Comparison of ENCODE assay signal across 16 cellular contexts in genomic region chr1:232872738-232873137, GRCh38.
A peak's percentile ranks its signal among the peaks of the same experiment; 100 is the strongest.
DNase-seq lines count a peak whose midpoint lies in the region; FAIRE-seq and TF ChIP-seq lines count a peak whose summit lies in the region.
"Had no signal": no experiment of that assay in that cellular context is flagged by ENCODE, and none has a peak within 500 bp of the region (broad histone marks: within the 10 kb centered on the region; RNA-seq: fewer than 3 reads in every experiment).

No MANE protein-coding gene starts in this region.

- 80% methylated on average over 4 of the region's 4 CpGs for WGBS in esophagus muscularis mucosa
- WGBS in smooth muscle cell (ENCODE audit: low lambda C conversion rate) = 7% methylated on average over 4 of the region's 4 CpGs
- WGBS in small intestine, 3 donors = 82 to 95% (median 93%) methylated on average over 4 of the region's 4 CpGs
- 59% methylated on average over 4 of the region's 4 CpGs for WGBS in suprapubic skin

- no peaks in the 10 kb centered on the region for H3K9me2 ChIP-seq in Karpas-422 (replicated peaks; ENCODE audit: insufficient read depth, low read length)

- intact Hi-C loops in esophagus muscularis mucosa (cut with DNase I) = no loop called here

- H3K9me1 ChIP-seq in keratinocyte (ENCODE audit: control insufficient read depth, extremely low read depth, insufficient read depth, low read length) = no peaks in the 10 kb centered on the region

- H3K36me3 ChIP-seq in Karpas-422 (ENCODE audit: insufficient read depth, low read length) (no peaks in the 10 kb centered on the region), esophagus muscularis mucosa (no peaks in the 10 kb centered on the region), keratinocyte (ENCODE audit: control insufficient read depth in 2 of 2, extremely low read depth in 1 of 2, insufficient read depth in 2 of 2, low read length in 2 of 2) (no peaks in the 10 kb centered on the region), smooth muscle cell (ENCODE audit: low read depth) (no peaks in the 10 kb centered on the region), small intestine (ENCODE audit: control insufficient read depth in 2 of 2, insufficient read depth in 2 of 2, low read length in 2 of 2) (no peaks in the 10 kb centered on the region), suprapubic skin (no peaks in the 10 kb centered on the region)
- H3K36me3 ChIP-seq: BLaER1, HAP-1 had no signal

- dilution Hi-C loops in keratinocyte (cut with MboI; ENCODE audit: extremely low pct_ligation_motif_present, low sequenced_read_pairs) = no loop called here

- TF ChIP-seq CTCF in esophagus muscularis mucosa (IDR thresholded peaks at IDR 0.05) (no peak), keratinocyte (optimal IDR thresholded peaks at IDR 0.05 in 1 of 3, IDR thresholded peaks at IDR 0.05 in 1 of 3, conservative IDR thresholded peaks at IDR 0.05 in 1 of 3; ENCODE audit: extremely low read depth in 1 of 3, insufficient read depth in 2 of 3, low read length in 3 of 3) (no peak), smooth muscle cell (IDR thresholded peaks at IDR 0.05; ENCODE audit: borderline replicate concordance, insufficient read depth, poor library complexity, severe bottlenecking) (no peak), suprapubic skin (IDR thresholded peaks at IDR 0.05) (no peak)

- TF ChIP-seq EP300 in esophagus muscularis mucosa (IDR thresholded peaks at IDR 0.05) (no peak), suprapubic skin (IDR thresholded peaks at IDR 0.05) (no peak)

- peaks cover 21% of the 10 kb centered on the region for H3K4me1 ChIP-seq in Karpas-422 (ENCODE audit: low read length)
- H3K4me1 ChIP-seq in esophagus muscularis mucosa = no peaks in the 10 kb centered on the region
- peaks cover 31% of the 10 kb centered on the region for H3K4me1 ChIP-seq in keratinocyte (ENCODE audit: control insufficient read depth, extremely low read depth, insufficient read depth, low read length)
- peaks cover 6% of the 10 kb centered on the region for H3K4me1 ChIP-seq in smooth muscle cell (ENCODE audit: low read depth)
- H3K4me1 ChIP-seq in small intestine (ENCODE audit: control insufficient read depth in 2 of 2, insufficient read depth in 1 of 2, low read depth in 1 of 2, low read length in 1 of 2) = no peaks in the 10 kb centered on the region
- peaks cover 17% of the 10 kb centered on the region for H3K4me1 ChIP-seq in suprapubic skin
- H3K4me1 ChIP-seq: HAP-1 had no signal

- H3K4me2 ChIP-seq in Karpas-422 (ENCODE audit: low read depth, low read length, poor library complexity, severe bottlenecking) = peak overlapping the region; percentile 34
- no peak overlapping the region for H3K4me2 ChIP-seq in keratinocyte (ENCODE audit: control insufficient read depth, extremely low read depth, insufficient read depth, low read depth, low read length)
- H3K4me2 ChIP-seq in smooth muscle cell = peak overlapping the region; percentile 45
- H3K4me2 ChIP-seq: BLaER1 had no signal

- H3K9me3 ChIP-seq in Karpas-422 (ENCODE audit: low read length) (no peaks in the 10 kb centered on the region), esophagus muscularis mucosa (no peaks in the 10 kb centered on the region), keratinocyte (ENCODE audit: control insufficient read depth, low read depth, low read length) (no peaks in the 10 kb centered on the region), smooth muscle cell (replicated peaks; ENCODE audit: low read depth) (no peaks in the 10 kb centered on the region), small intestine (ENCODE audit: control insufficient read depth, low read depth) (no peaks in the 10 kb centered on the region), suprapubic skin (no peaks in the 10 kb centered on the region)
- H3K9me3 ChIP-seq: HAP-1 had no signal

- H3K4me3 ChIP-seq in Karpas-422 (ENCODE audit: low read length) (no peak overlapping the region), esophagus muscularis mucosa (no peak overlapping the region), keratinocyte (ENCODE audit: control insufficient read depth in 2 of 3, extremely low read depth in 1 of 3, insufficient read depth in 2 of 3, low read depth in 1 of 3, low read length in 3 of 3) (no peak overlapping the region), smooth muscle cell (no peak overlapping the region), small intestine (ENCODE audit: low read depth in 1 of 2, low read length in 2 of 2) (no peak overlapping the region), suprapubic skin (no peak overlapping the region)
- H3K4me3 ChIP-seq: BLaER1, HAP-1 had no signal

- no peak overlapping the region for H3K27ac ChIP-seq in Karpas-422 (ENCODE audit: low read length)
- H3K27ac ChIP-seq in esophagus muscularis mucosa (replicated peaks in 1 of 4) = no peak overlapping the region
- H3K27ac ChIP-seq in keratinocyte (ENCODE audit: control insufficient read depth, insufficient read depth, low read length) = no peak overlapping the region
- peak overlapping the region; percentile 13 for H3K27ac ChIP-seq in smooth muscle cell (ENCODE audit: low read depth)
- no peak overlapping the region for H3K27ac ChIP-seq in small intestine (ENCODE audit: low read depth in 1 of 2, low read length in 1 of 2)
- no peak overlapping the region for H3K27ac ChIP-seq in suprapubic skin
- H3K27ac ChIP-seq: BLaER1 had no signal

- no peaks in the 10 kb centered on the region for H3K79me2 ChIP-seq in Karpas-422 (ENCODE audit: low read length)
- H3K79me2 ChIP-seq in keratinocyte (ENCODE audit: control insufficient read depth, insufficient read depth, low read length) = no peaks in the 10 kb centered on the region
- H3K79me2 ChIP-seq in smooth muscle cell (ENCODE audit: low read depth) = no peaks in the 10 kb centered on the region

- no peak overlapping the region for H3K9ac ChIP-seq in Karpas-422 (ENCODE audit: low read length)
- no peak overlapping the region for H3K9ac ChIP-seq in keratinocyte (ENCODE audit: control insufficient read depth, extremely low read depth, insufficient read depth, low read length)
- H3K9ac ChIP-seq in smooth muscle cell (ENCODE audit: low read depth) = no peak overlapping the region
- H3K9ac ChIP-seq: BLaER1 had no signal

- H3F3A ChIP-seq in smooth muscle cell (ENCODE audit: low read depth) = peaks cover 6% of the 10 kb centered on the region

- no peak overlapping the region for H2AFZ ChIP-seq in Karpas-422 (ENCODE audit: low read length)
- no peak overlapping the region for H2AFZ ChIP-seq in keratinocyte (ENCODE audit: control insufficient read depth, low read length)
- no peak overlapping the region for H2AFZ ChIP-seq in smooth muscle cell (ENCODE audit: low read depth)

- H3K27me3 ChIP-seq in Karpas-422 (ENCODE audit: low read length) (no peaks in the 10 kb centered on the region), esophagus muscularis mucosa (no peaks in the 10 kb centered on the region), keratinocyte (ENCODE audit: control insufficient read depth, extremely low read depth, insufficient read depth, low read length) (no peaks in the 10 kb centered on the region), smooth muscle cell (ENCODE audit: low read depth) (no peaks in the 10 kb centered on the region), small intestine (ENCODE audit: control insufficient read depth in 2 of 2, insufficient read depth in 2 of 2, low read length in 2 of 2) (no peaks in the 10 kb centered on the region), suprapubic skin (no peaks in the 10 kb centered on the region)
- H3K27me3 ChIP-seq: BLaER1 had no signal

- FAIRE-seq in keratinocyte (lab: Jason Lieb, UNC) (peak; percentile 23), small intestine (lab: Jason Lieb, UNC) (no peak)
- FAIRE-seq: GM12892, H1, HepG2 had no signal

- no peak for TF ChIP-seq POLR2A in esophagus muscularis mucosa (IDR thresholded peaks at IDR 0.05; ENCODE audit: low read depth)
- TF ChIP-seq POLR2A in suprapubic skin (IDR thresholded peaks at IDR 0.05) = no peak

- no peak for DNase-seq in Karpas-422
- peak; percentile 64 for DNase-seq in esophagus muscularis mucosa (ENCODE audit: extremely low spot score)
- no peak for DNase-seq in keratinocyte (ENCODE audit: low read depth, low spot score)
- DNase-seq in smooth muscle cell (lab: John Stamatoyannopoulos, UW; ENCODE audit: unreplicated experiment) = no peak
- DNase-seq in small intestine = no peak
- DNase-seq in suprapubic skin (ENCODE audit: low spot score in 2 of 2) = no peak
- no peak for DNase-seq in stimulated activated CD4-positive, alpha-beta T cell treated with anti-CD3 and anti-CD28 coated beads, Interleukin-12 subunit alpha, Interleukin-12 subunit beta, amount 100 ng/mL, for 4 hours
- no peak for DNase-seq in 8988T
- DNase-seq: CD4-positive, CD25-positive, alpha-beta regulatory T cell; EL; GDM1 had no signal

- H4K20me1 ChIP-seq in Karpas-422 (ENCODE audit: insufficient read depth, low read depth, low read length) (no peaks in the 10 kb centered on the region), keratinocyte (ENCODE audit: control insufficient read depth, extremely low read depth, insufficient read depth, low read length) (no peaks in the 10 kb centered on the region), smooth muscle cell (ENCODE audit: low read depth) (no peaks in the 10 kb centered on the region)
- H4K20me1 ChIP-seq: BLaER1 had no signal
